ENCODE assay signal across 8 cellular contexts in the genomic region with DNA sequence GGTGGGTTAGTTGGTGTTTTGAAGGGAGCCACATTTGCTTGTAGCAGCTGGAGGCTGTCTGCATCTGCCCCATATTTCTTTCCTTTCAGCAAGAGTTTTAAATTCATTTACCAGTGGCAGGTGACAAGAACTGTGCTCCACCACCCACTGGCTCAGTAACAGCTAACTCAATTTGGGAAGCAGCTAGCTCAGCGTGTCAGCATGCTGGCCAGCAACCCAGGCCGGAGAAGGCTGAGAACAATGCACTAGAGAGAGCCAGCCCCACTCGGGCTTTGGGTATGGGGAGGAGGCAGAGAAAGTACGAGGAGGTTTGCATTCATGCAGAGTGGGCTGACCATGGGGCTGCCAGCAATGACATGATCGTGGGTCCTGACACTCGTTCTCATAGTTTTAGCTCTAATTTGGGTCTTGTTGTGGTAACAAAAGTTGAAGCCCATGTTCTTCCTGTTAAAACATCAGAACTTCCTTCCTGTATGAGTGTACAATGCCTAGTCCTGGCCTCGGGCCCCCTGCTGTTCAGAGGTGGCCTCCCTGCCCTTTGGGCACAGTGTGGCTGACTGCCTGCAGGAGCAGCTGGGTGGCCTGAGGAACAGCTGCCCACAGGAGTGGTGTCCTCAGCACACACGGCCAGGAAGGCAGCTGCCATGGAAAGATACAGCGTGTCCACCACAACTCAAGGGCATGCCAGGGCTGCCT. TPM values are rescaled to one million over a fixed set of nuclear protein-coding genes. Genes with fewer than 3 reads are reported as not detected.
DNase-seq lines count a peak whose midpoint lies in the region; ATAC-seq and TF ChIP-seq lines count a peak whose summit lies in the region.

No MANE protein-coding gene starts in this region.

- DNase-seq in CD1c-positive myeloid dendritic cell (ENCODE audit: extremely low spot score) (peak; percentile 82), OCI-LY7 (ENCODE audit: low spot score) (peak; percentile 29), chondrocyte (ENCODE audit: low spot score) (no peak), natural killer cell (peak; percentile 57), erythroblast (lab: John Stamatoyannopoulos, UW) (no peak)

- no peaks in the 10 kb centered on the region for H3K9me2 ChIP-seq in OCI-LY7 (ENCODE audit: insufficient read depth, low read length)

- ATAC-seq in natural killer cell (peak; percentile 82 to 91 (median 87)), HG03108 (IDR thresholded peaks at IDR 0.05; ENCODE audit: unreplicated experiment) (no peak), GM19455 (IDR thresholded peaks at IDR 0.05; ENCODE audit: unreplicated experiment) (no peak), GM21576 (IDR thresholded peaks at IDR 0.05; ENCODE audit: unreplicated experiment) (no peak)

- CTCF ChIA-PET in OCI-LY7 (lab: Charles Lee; ENCODE audit: unreplicated experiment): interaction anchor here (0.6 kb wide), 1 partner anchor 227 kb away, joined by 3 read pairs; no protein-coding TSS in a partner anchor

- H3K4me3 Mint-ChIP-seq in chondrocyte (ENCODE audit: unreplicated experiment): no peak overlapping the region
- H3K4me3 Mint-ChIP-seq in natural killer cell: peak overlapping the region; percentile 93

- POLR2A ChIA-PET in OCI-LY7 (lab: Charles Lee): interaction anchor here (0.6 to 0.7 kb wide), 7 partner anchors 9 to 484 kb away, joined by 3 to 9 read pairs (median 3); no protein-coding TSS in a partner anchor

- H2AFZ ChIP-seq in OCI-LY7 (ENCODE audit: low read length): no peak overlapping the region

- H3K4me1 Mint-ChIP-seq in chondrocyte (ENCODE audit: low read depth) (peaks cover 65% of the 10 kb centered on the region), natural killer cell (peaks cover 93 to 95% of the 10 kb centered on the region in 2 donors)

- peak overlapping the region; percentile 24; the same call in 1 of the 2 replicates for H3K4me2 ChIP-seq in OCI-LY7 (ENCODE audit: low read length)

- no peak overlapping the region for H3K4me3 ChIP-seq in OCI-LY7 (ENCODE audit: low read depth, low read length, poor library complexity, severe bottlenecking)

- H3K79me2 ChIP-seq in OCI-LY7 (ENCODE audit: insufficient read depth, low read depth, low read length): no peaks in the 10 kb centered on the region; the same call in 1 of the 2 replicates

- H3K27ac ChIP-seq in OCI-LY7 (ENCODE audit: low read depth, low read length, poor library complexity, severe bottlenecking): no peak overlapping the region

- H3K36me3 Mint-ChIP-seq in chondrocyte (ENCODE audit: low read depth) (peaks cover 35% of the 10 kb centered on the region), natural killer cell (peaks cover 4% of the 10 kb centered on the region)

- H3K9me3 Mint-ChIP-seq in chondrocyte (ENCODE audit: low read depth) (no peaks in the 10 kb centered on the region), natural killer cell (no peaks in the 10 kb centered on the region)

- H3K9me3 ChIP-seq in OCI-LY7 (ENCODE audit: low read length): no peaks in the 10 kb centered on the region; the same call in 1 of the 2 replicates

- peaks cover 55% of the 10 kb centered on the region for H3K4me1 ChIP-seq in OCI-LY7 (ENCODE audit: insufficient read depth, low read length, poor library complexity, severe bottlenecking)

- TF ChIP-seq CTCF in OCI-LY7 (conservative IDR thresholded peaks at IDR 0.05; ENCODE audit: low read length): no peak
- no peak for TF ChIP-seq CTCF in chondrocyte (IDR thresholded peaks at IDR 0.05)
- TF ChIP-seq CTCF in natural killer cell (IDR thresholded peaks at IDR 0.05): peak; percentile 47

- no peaks in the 10 kb centered on the region for H3K27me3 Mint-ChIP-seq in chondrocyte (ENCODE audit: low read depth)
- no peaks in the 10 kb centered on the region for H3K27me3 Mint-ChIP-seq in natural killer cell (ENCODE audit: low read depth in 2 of 2)

- intact Hi-C loops in OCI-LY7 (cut with micrococcal nuclease; ENCODE audit: unreplicated experiment) (no loop called here), natural killer cell (cut with micrococcal nuclease) (loop anchor here (1.0 to 5.0 kb wide), 3 partner anchors 13 to 34 kb away; a partner anchor contains a TSS)

- no TSS peak for BruUV-seq in OCI-LY7 (replicated peaks; lab: Mats Ljungman, UMichigan)

- TF ChIP-seq POLR2A in erythroblast (IDR thresholded peaks at IDR 0.05; ENCODE audit: low read length): no peak

- peak overlapping the region; percentile 61 for H3K27ac Mint-ChIP-seq in chondrocyte (ENCODE audit: unreplicated experiment)
- H3K27ac Mint-ChIP-seq in natural killer cell: peak overlapping the region; percentile 91 to 96

- H4K20me1 ChIP-seq in OCI-LY7 (ENCODE audit: insufficient read depth, low read length): no peaks in the 10 kb centered on the region

- H3K36me3 ChIP-seq in OCI-LY7 (ENCODE audit: insufficient read depth, low read length): peaks cover 40% of the 10 kb centered on the region

RNA-seq across cellular contexts. Expression of a gene that starts 23.0 kb away (rescaled TPM):
- total RNA-seq in OCI-LY7 (2014; rRNA removed; shearing (Covaris generic)): 5.7 and 7.2 TPM in 2 replicates
- total RNA-seq in OCI-LY7 (2022) (20.8 and 22.9 TPM in 2 replicates), chondrocyte (60.3 to 97.8 TPM (median 91.2 TPM) in 3 replicates), natural killer cell (100 to 1,000 TPM in 1 of 3 donors, 10 to 100 TPM in 2; 73.9 to 105 (median 84.6) TPM)

Comparison
In these comparisons a context has a peak if more than half of its experiments do, and no peak if none do; other contexts are left out.
1. DNase-seq: peak in CD1c-positive myeloid dendritic cell (single experiment), OCI-LY7 (single experiment) and natural killer cell (single experiment); none in chondrocyte (single experiment) and erythroblast (0 of 2).
2. ATAC-seq: peak in natural killer cell (3 of 3); none in HG03108 (single experiment), GM19455 (single experiment) and GM21576 (single experiment).